ENCODE assay signal across 12 cellular contexts in the genomic region with DNA sequence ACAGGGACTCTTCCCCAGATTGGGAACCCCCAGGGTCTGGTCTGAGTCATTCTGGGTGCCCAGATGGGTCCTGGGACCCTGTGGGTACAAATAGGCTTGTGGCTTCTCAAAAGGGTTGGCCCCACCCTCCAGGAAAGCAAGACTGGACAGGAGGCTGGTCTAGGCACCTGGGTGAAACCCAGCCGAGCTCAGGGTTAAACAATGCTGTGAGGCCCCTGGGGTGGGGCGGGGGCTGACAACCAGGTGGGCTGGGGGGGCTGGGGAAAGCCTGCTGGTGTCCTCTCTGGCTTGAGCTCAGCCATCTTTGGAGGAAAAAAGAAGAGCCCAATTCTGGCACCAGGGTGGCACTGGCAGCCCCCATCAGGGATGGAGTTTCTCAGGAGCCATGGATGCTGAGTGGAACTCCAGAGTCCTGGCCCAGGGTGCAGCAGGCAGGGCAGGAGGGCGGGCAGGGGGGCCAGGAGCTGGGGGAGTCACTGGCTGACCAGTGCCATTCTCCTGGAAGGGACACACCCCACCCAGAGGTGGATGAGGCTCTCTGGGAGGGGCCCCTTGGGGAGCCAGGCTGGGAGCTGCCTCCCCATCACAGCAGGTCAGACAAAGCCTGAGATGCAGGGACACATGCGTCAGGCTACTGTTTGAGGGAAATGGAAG. TPM values are rescaled to one million over a fixed set of nuclear protein-coding genes. Genes with fewer than 3 reads are reported as not detected.
DNase-seq lines count a peak whose midpoint lies in the region; ATAC-seq and TF ChIP-seq lines count a peak whose summit lies in the region.
"Had no signal": no experiment of that assay in that cellular context is flagged by ENCODE, and none has a peak within 500 bp of the region (broad histone marks: within the 10 kb centered on the region; RNA-seq: fewer than 3 reads in every experiment).

No MANE protein-coding gene starts in this region.

- H3K36me3 ChIP-seq in stomach smooth muscle (ENCODE audit: control insufficient read depth in 2 of 2, insufficient read depth in 2 of 2, low read length in 2 of 2), result peaks cover 0 to 5% of the 10 kb centered on the region in 2 donors
- H3K36me3 ChIP-seq: sigmoid colon, upper lobe of left lung had no signal

- intact Hi-C loops in activated CD4-positive, alpha-beta T cell treated with anti-CD3 and anti-CD28 coated beads, Interleukin-2, amount 10 ng/mL, durations not matched to agents 24 days and 14 days (cut with micrococcal nuclease), result no loop called here

- peaks cover 35% of the 10 kb centered on the region for H3K4me1 ChIP-seq in stomach smooth muscle (ENCODE audit: control insufficient read depth, insufficient read depth, low read length)

- peak overlapping the region; percentile 54 for H3K4me3 Mint-ChIP-seq in activated CD4-positive, alpha-beta T cell treated with anti-CD3 and anti-CD28 coated beads, Interleukin-2, amount 10 ng/mL, durations not matched to agents 24 days and 14 days

- H3K9me3 Mint-ChIP-seq in activated CD4-positive, alpha-beta T cell treated with anti-CD3 and anti-CD28 coated beads, Interleukin-2, amount 10 ng/mL, durations not matched to agents 24 days and 14 days, result no peaks in the 10 kb centered on the region
- H3K9me3 Mint-ChIP-seq in activated naive CD4-positive, alpha-beta T cell treated with anti-CD3 and anti-CD28 coated beads, Interleukin-2, amount 50 U/mL, for 72 hours, result no peaks in the 10 kb centered on the region

- no peak overlapping the region for H3K9ac ChIP-seq in stomach smooth muscle (ENCODE audit: low read length in 2 of 2)

- H3K27me3 ChIP-seq in layer of hippocampus (ENCODE audit: control insufficient read depth, insufficient read depth, low read length) (no peaks in the 10 kb centered on the region), stomach smooth muscle (ENCODE audit: control insufficient read depth in 1 of 2, insufficient read depth in 2 of 2, low read length in 2 of 2) (peaks cover 2 to 5% of the 10 kb centered on the region in 2 donors)

- no peaks in the 10 kb centered on the region for H3K9me3 ChIP-seq in stomach smooth muscle (ENCODE audit: control insufficient read depth in 2 of 2, low read length in 2 of 2)
- H3K9me3 ChIP-seq: sigmoid colon, upper lobe of left lung had no signal

- no peak for DNase-seq in activated CD4-positive, alpha-beta T cell treated with anti-CD3 and anti-CD28 coated beads, Interleukin-2, amount 10 ng/mL, durations not matched to agents 24 days and 14 days
- no peak for DNase-seq in activated CD4-positive, alpha-beta T cell treated with anti-CD3 and anti-CD28 coated beads for 1 hour
- DNase-seq in astrocyte of the spinal cord (ENCODE audit: low read depth, low spot score), result no peak
- DNase-seq in NCI-H1105 (lab: John Stamatoyannopoulos, UW), result no peak
- no peak for DNase-seq in activated CD4-positive, alpha-beta T cell treated with anti-CD3 and anti-CD28 coated beads for 4 hours
- DNase-seq in activated naive CD4-positive, alpha-beta T cell treated with anti-CD3 and anti-CD28 coated beads, Interleukin-2, amount 50 U/mL, for 72 hours (ENCODE audit: low spot score in 2 of 2), result no peak
- DNase-seq: activated T-cell treated with anti-CD3 and anti-CD28 coated beads for 4 hours, foreskin melanocyte, sigmoid colon had no signal

- H3K4me1 Mint-ChIP-seq in activated CD4-positive, alpha-beta T cell treated with anti-CD3 and anti-CD28 coated beads, Interleukin-2, amount 10 ng/mL, durations not matched to agents 24 days and 14 days, result peaks cover 6% of the 10 kb centered on the region

- peak overlapping the region; percentile 46 for H3K4me3 ChIP-seq in astrocyte of the spinal cord (ENCODE audit: low read depth, low read length)
- peak overlapping the region; percentile 51 to 72 for H3K4me3 ChIP-seq in stomach smooth muscle (ENCODE audit: low read length in 2 of 2)

- peaks cover 39% of the 10 kb centered on the region for H3K27me3 Mint-ChIP-seq in activated CD4-positive, alpha-beta T cell treated with anti-CD3 and anti-CD28 coated beads, Interleukin-2, amount 10 ng/mL, durations not matched to agents 24 days and 14 days

- H3K27ac ChIP-seq in layer of hippocampus (ENCODE audit: low read depth, low read length), result peak overlapping the region; percentile 52
- H3K27ac ChIP-seq in stomach smooth muscle (ENCODE audit: low read length), result no peak overlapping the region

- no peaks in the 10 kb centered on the region for H3K36me3 Mint-ChIP-seq in activated CD4-positive, alpha-beta T cell treated with anti-CD3 and anti-CD28 coated beads, Interleukin-2, amount 10 ng/mL, durations not matched to agents 24 days and 14 days (ENCODE audit: low read depth)
- no peaks in the 10 kb centered on the region for H3K36me3 Mint-ChIP-seq in activated naive CD4-positive, alpha-beta T cell treated with anti-CD3 and anti-CD28 coated beads, Interleukin-2, amount 50 U/mL, for 72 hours

- ATAC-seq in activated naive CD4-positive, alpha-beta T cell treated with anti-CD3 and anti-CD28 coated beads, Interleukin-2, amount 50 U/mL, for 72 hours, result no peak

- H3K27ac Mint-ChIP-seq in activated CD4-positive, alpha-beta T cell treated with anti-CD3 and anti-CD28 coated beads, Interleukin-2, amount 10 ng/mL, durations not matched to agents 24 days and 14 days, result no peak overlapping the region
- no peak overlapping the region for H3K27ac Mint-ChIP-seq in activated naive CD4-positive, alpha-beta T cell treated with anti-CD3 and anti-CD28 coated beads, Interleukin-2, amount 50 U/mL, for 72 hours

- TF ChIP-seq CTCF in astrocyte of the spinal cord (IDR thresholded peaks at IDR 0.05; ENCODE audit: low read depth, low read length), result no peak

- in situ Hi-C loops in astrocyte of the spinal cord (cut with HindIII; ENCODE audit: low sequenced_read_pairs), result no loop called here

RNA-seq across cellular contexts. Expression of a gene that starts 1.1 kb away (rescaled TPM):
- total RNA-seq in activated CD4-positive, alpha-beta T cell treated with anti-CD3 and anti-CD28 coated beads, Interleukin-2, amount 10 ng/mL, durations not matched to agents 24 days and 14 days, result 0.44 and 1.4 TPM in 2 replicates
- total RNA-seq in activated naive CD4-positive, alpha-beta T cell treated with anti-CD3 and anti-CD28 coated beads, Interleukin-2, amount 50 U/mL, for 72 hours, result 1 to 10 TPM in 1 of 2 donors, under 1 TPM in 1; 0.41 to 1.2 TPM

RNA-seq across cellular contexts. Expression of a gene that starts 7.9 kb away (rescaled TPM):
- total RNA-seq in activated CD4-positive, alpha-beta T cell treated with anti-CD3 and anti-CD28 coated beads, Interleukin-2, amount 10 ng/mL, durations not matched to agents 24 days and 14 days, result not detected in 2 replicates
- total RNA-seq in activated naive CD4-positive, alpha-beta T cell treated with anti-CD3 and anti-CD28 coated beads, Interleukin-2, amount 50 U/mL, for 72 hours, result not detected

RNA-seq across cellular contexts. Expression of a gene that starts 45.2 kb away (rescaled TPM):
- total RNA-seq in activated CD4-positive, alpha-beta T cell treated with anti-CD3 and anti-CD28 coated beads, Interleukin-2, amount 10 ng/mL, durations not matched to agents 24 days and 14 days, result 0.09 TPM in 1 of 2 replicates, not detected in the other
- total RNA-seq in activated naive CD4-positive, alpha-beta T cell treated with anti-CD3 and anti-CD28 coated beads, Interleukin-2, amount 50 U/mL, for 72 hours, result not detected
